In the genomic region with DNA sequence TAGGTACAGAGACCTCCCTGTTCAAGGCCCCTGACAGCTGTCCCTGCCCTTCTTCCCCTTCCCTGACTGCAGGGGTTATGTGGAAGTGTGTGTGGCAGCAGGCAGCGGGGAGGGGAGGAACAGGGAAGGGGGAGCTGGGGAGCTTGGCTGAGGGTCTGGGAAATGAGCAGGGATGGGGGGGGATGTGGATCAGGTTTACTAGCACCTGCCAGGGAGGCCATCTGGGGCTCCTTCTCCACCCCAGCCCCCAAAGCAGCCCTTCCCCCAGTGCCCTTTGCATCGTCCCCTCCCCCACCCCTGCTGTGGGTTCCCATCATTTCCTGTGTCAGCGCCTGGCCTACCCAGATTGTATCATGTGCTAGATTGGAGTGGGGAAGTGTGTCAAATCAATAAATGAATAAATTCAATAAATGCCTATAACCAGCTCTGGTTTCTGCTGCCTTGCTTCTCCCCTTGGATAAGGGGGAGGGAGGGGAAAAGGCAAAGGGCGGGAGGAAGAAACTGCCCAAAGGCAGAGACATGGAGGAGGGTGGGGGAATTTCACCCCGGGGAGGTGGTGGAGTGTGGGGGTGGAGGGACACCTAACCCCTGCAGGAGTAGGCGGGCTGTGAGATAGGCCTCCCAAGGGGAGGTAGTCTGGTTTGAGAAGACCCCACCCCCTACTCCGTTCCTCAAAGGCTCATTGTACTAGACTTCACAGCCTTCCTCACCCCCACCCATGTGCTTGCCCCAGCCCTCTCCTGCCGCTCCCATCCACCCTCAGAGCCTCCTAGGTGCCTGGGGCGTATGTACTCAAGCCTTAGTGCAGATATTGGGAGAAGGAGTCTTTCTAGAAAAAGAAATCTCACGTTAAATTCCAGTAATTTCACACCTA, we compare ENCODE assay signal across 8 cellular contexts. TPM values are rescaled to one million over a fixed set of nuclear protein-coding genes. Genes with fewer than 3 reads are reported as not detected.
A peak's percentile ranks its signal among the peaks of the same experiment; 100 is the strongest.
DNase-seq lines count a peak whose midpoint lies in the region; ATAC-seq and TF ChIP-seq lines count a peak whose summit lies in the region.

No MANE protein-coding gene starts in this region.

- no peaks in the 10 kb centered on the region for H3K9me3 Mint-ChIP-seq in T-cell
- peaks cover 0 to 15% (median 0%) of the 10 kb centered on the region in 5 experiments for H3K9me3 Mint-ChIP-seq in brain
- no peaks in the 10 kb centered on the region for H3K9me3 Mint-ChIP-seq in natural killer cell treated with Interleukin-12 subunit alpha and Interleukin-12 subunit beta and Interleukin-15 and Interleukin-18, amount 100 ng/mL, for 72 hours

- peaks cover 71 to 100% (median 95%) of the 10 kb centered on the region in 11 experiments for H3K27me3 ChIP-seq in BLaER1 treated with 17β-estradiol and CSF1 and Interleukin-3, amounts not matched to agents 10 nM and 100 nM
- H3K27me3 ChIP-seq in H7 (ENCODE audit: control insufficient read depth, insufficient read depth, low read length): no peaks in the 10 kb centered on the region

- H3K27me3 Mint-ChIP-seq in T-cell: no peaks in the 10 kb centered on the region
- H3K27me3 Mint-ChIP-seq in brain: no peaks in the 10 kb centered on the region
- peaks cover 0 to 10% of the 10 kb centered on the region in 2 donors for H3K27me3 Mint-ChIP-seq in natural killer cell treated with Interleukin-12 subunit alpha and Interleukin-12 subunit beta and Interleukin-15 and Interleukin-18, amount 100 ng/mL, for 72 hours

- H3K4me2 ChIP-seq in BLaER1 treated with 17β-estradiol and CSF1 and Interleukin-3, amounts not matched to agents 10 nM and 100 nM: peak overlapping the region; percentile 43 to 89 (median 81)

- peak overlapping the region; percentile 52 to 79 (median 72); a peak in 19 of 22 replicates for H3K9ac ChIP-seq in BLaER1 treated with 17β-estradiol and CSF1 and Interleukin-3, amounts not matched to agents 10 nM and 100 nM

- no peaks in the 10 kb centered on the region for H3K9me3 ChIP-seq in BLaER1 treated with 17β-estradiol and CSF1 and Interleukin-3, amounts not matched to agents 10 nM and 100 nM (replicated peaks in 1 of 11)

- peak overlapping the region; percentile 53 to 80 (median 65) for H3K4me3 Mint-ChIP-seq in T-cell
- H3K4me3 Mint-ChIP-seq in brain: peak overlapping the region in 3 of 5 experiments; percentile 37 to 62 (median 44)
- H3K4me3 Mint-ChIP-seq in natural killer cell treated with Interleukin-12 subunit alpha and Interleukin-12 subunit beta and Interleukin-15 and Interleukin-18, amount 100 ng/mL, for 72 hours: peak overlapping the region; percentile 90

- TF ChIP-seq CTCF in brain (conservative IDR thresholded peaks at IDR 0.05): no peak

- H3K4me1 Mint-ChIP-seq in T-cell (peaks cover 85 to 92% (median 91%) of the 10 kb centered on the region in 3 donors), brain (peaks cover 48% of the 10 kb centered on the region)
- peaks cover 53 to 69% of the 10 kb centered on the region in 2 donors for H3K4me1 Mint-ChIP-seq in natural killer cell treated with Interleukin-12 subunit alpha and Interleukin-12 subunit beta and Interleukin-15 and Interleukin-18, amount 100 ng/mL, for 72 hours (ENCODE audit: low read depth in 2 of 2)

- peak overlapping the region; percentile 70 to 88 (median 85); a peak in 21 of 22 replicates for H3K27ac ChIP-seq in BLaER1 treated with 17β-estradiol and CSF1 and Interleukin-3, amounts not matched to agents 10 nM and 100 nM

- H3K36me3 Mint-ChIP-seq in T-cell: peaks cover 23% of the 10 kb centered on the region
- H3K36me3 Mint-ChIP-seq in brain: no peaks in the 10 kb centered on the region
- peaks cover 11% of the 10 kb centered on the region for H3K36me3 Mint-ChIP-seq in natural killer cell treated with Interleukin-12 subunit alpha and Interleukin-12 subunit beta and Interleukin-15 and Interleukin-18, amount 100 ng/mL, for 72 hours

- ATAC-seq in T-cell (replicated peaks in 1 of 4): peak; percentile 38 to 65 (median 44)
- peak; percentile 72 to 77 for ATAC-seq in natural killer cell treated with Interleukin-12 subunit alpha and Interleukin-12 subunit beta and Interleukin-15 and Interleukin-18, amount 100 ng/mL, for 72 hours
- no peak for ATAC-seq in GM21367 (IDR thresholded peaks at IDR 0.05; ENCODE audit: unreplicated experiment)

- H3K4me1 ChIP-seq in BLaER1 treated with 17β-estradiol and CSF1 and Interleukin-3, amounts not matched to agents 10 nM and 100 nM: peaks cover 68 to 90% (median 82%) of the 10 kb centered on the region in 10 experiments

- CTCF ChIA-PET in T-cell (lab: Charles Lee): interaction anchor here (0.6 to 4.5 kb wide), 4 partner anchors 8 to 40 kb away, joined by 3 to 37 read pairs (median 16); a partner anchor contains a TSS

- peak overlapping the region; percentile 90 to 97 for H3K27ac Mint-ChIP-seq in T-cell
- peak overlapping the region in 4 of 5 experiments; percentile 69 to 91 (median 87) for H3K27ac Mint-ChIP-seq in brain
- H3K27ac Mint-ChIP-seq in natural killer cell treated with Interleukin-12 subunit alpha and Interleukin-12 subunit beta and Interleukin-15 and Interleukin-18, amount 100 ng/mL, for 72 hours: peak overlapping the region; percentile 87 to 91

- H3K4me3 ChIP-seq in BLaER1 treated with 17β-estradiol and CSF1 and Interleukin-3, amounts not matched to agents 10 nM and 100 nM: peak overlapping the region in 8 of 10 experiments; percentile 25 to 57 (median 49); a peak in 15 of 20 replicates
- H3K4me3 ChIP-seq in H7 (ENCODE audit: insufficient read depth, low read depth, low read length): no peak overlapping the region

- POLR2A ChIA-PET in T-cell (lab: Charles Lee): interaction anchor here (0.7 to 3.3 kb wide), 5 partner anchors 8 to 26 kb away, joined by 3 to 28 read pairs (median 4); a partner anchor contains a TSS

- DNase-seq in H7: peak; percentile 77
- DNase-seq in T-cell: peak in 33 of 34 experiments; percentile 29 to 70 (median 56)
- DNase-seq in natural killer cell treated with Interleukin-12 subunit alpha and Interleukin-12 subunit beta and Interleukin-15 and Interleukin-18, amount 100 ng/mL, for 72 hours (ENCODE audit: low spot score): peak; percentile 69
- DNase-seq in NAMALWA (ENCODE audit: low spot score): no peak
- no peak for DNase-seq in GOT3 (lab: John Stamatoyannopoulos, UW)

- peaks cover 0 to 11% (median 0%) of the 10 kb centered on the region in 11 experiments; a peak in 3 of 22 replicates for H4K20me1 ChIP-seq in BLaER1 treated with 17β-estradiol and CSF1 and Interleukin-3, amounts not matched to agents 10 nM and 100 nM

- no peaks in the 10 kb centered on the region for H3K36me3 ChIP-seq in BLaER1 treated with 17β-estradiol and CSF1 and Interleukin-3, amounts not matched to agents 10 nM and 100 nM
- no peaks in the 10 kb centered on the region; the same call in 1 of the 2 replicates for H3K36me3 ChIP-seq in H7 (replicated peaks; ENCODE audit: control insufficient read depth, insufficient read depth, low read length)

RNA-seq across cellular contexts. Expression of a gene that starts 3.2 kb away (rescaled TPM):
- total RNA-seq in H7 (2014; rRNA removed; shearing (Covaris generic)): 3.8 TPM in 1 of 2 replicates, not detected in the other
- total RNA-seq in T-cell: 10 to 100 TPM; 33.8 to 86.6 (median 39.6) TPM
- not detected for polyA plus RNA-seq in brain (ENCODE audit: insufficient read depth, low read depth, low replicate concordance)
- total RNA-seq in natural killer cell treated with Interleukin-12 subunit alpha and Interleukin-12 subunit beta and Interleukin-15 and Interleukin-18, amount 100 ng/mL, for 72 hours: 10 to 100 TPM; 18.0 to 28.1 TPM

RNA-seq across cellular contexts. Expression of a gene that starts 7.7 kb away (rescaled TPM):
- 15.4 and 18.6 TPM in 2 replicates for total RNA-seq in H7 (2014; rRNA removed; shearing (Covaris generic))
- 10 to 100 TPM; 30.4 to 45.9 (median 38.1) TPM for total RNA-seq in T-cell
- polyA plus RNA-seq in brain (ENCODE audit: insufficient read depth, low read depth, low replicate concordance): 41.8 TPM
- total RNA-seq in natural killer cell treated with Interleukin-12 subunit alpha and Interleukin-12 subunit beta and Interleukin-15 and Interleukin-18, amount 100 ng/mL, for 72 hours: 10 to 100 TPM; 10.0 to 20.6 TPM

RNA-seq across cellular contexts. Expression of a gene that starts 8.0 kb away (rescaled TPM):
- total RNA-seq in H7 (2014; rRNA removed; shearing (Covaris generic)): not detected in 2 replicates
- total RNA-seq in T-cell: 100 to 1,000 TPM; 285 to 380 (median 312) TPM
- polyA plus RNA-seq in brain (ENCODE audit: insufficient read depth, low read depth, low replicate concordance): 1.6 TPM
- 100 to 1,000 TPM; 241 to 512 TPM for total RNA-seq in natural killer cell treated with Interleukin-12 subunit alpha and Interleukin-12 subunit beta and Interleukin-15 and Interleukin-18, amount 100 ng/mL, for 72 hours

RNA-seq across cellular contexts. Expression of a gene that starts 15.0 kb away (rescaled TPM):
- 19.0 and 24.1 TPM in 2 replicates for total RNA-seq in H7 (2014; rRNA removed; shearing (Covaris generic))
- total RNA-seq in T-cell: 10 to 100 TPM; 63.8 to 78.3 (median 72.0) TPM
- 38.0 TPM for polyA plus RNA-seq in brain (ENCODE audit: insufficient read depth, low read depth, low replicate concordance)
- 10 to 100 TPM; 68.5 to 72.9 TPM for total RNA-seq in natural killer cell treated with Interleukin-12 subunit alpha and Interleukin-12 subunit beta and Interleukin-15 and Interleukin-18, amount 100 ng/mL, for 72 hours

RNA-seq across cellular contexts. Expression of a gene that starts 35.2 kb away (rescaled TPM):
- 66.3 and 85.8 TPM in 2 replicates for total RNA-seq in H7 (2014; rRNA removed; shearing (Covaris generic))
- 10 to 100 TPM; 29.6 to 42.5 (median 33.1) TPM for total RNA-seq in T-cell
- polyA plus RNA-seq in brain (ENCODE audit: insufficient read depth, low read depth, low replicate concordance): 74.8 TPM
- 10 to 100 TPM; 43.3 to 51.8 TPM for total RNA-seq in natural killer cell treated with Interleukin-12 subunit alpha and Interleukin-12 subunit beta and Interleukin-15 and Interleukin-18, amount 100 ng/mL, for 72 hours

Comparison
In these comparisons a context has a peak if more than half of its experiments do, and no peak if none do; other contexts are left out.
1. DNase-seq: peak in H7 (single experiment), T-cell (33 of 34) and natural killer cell treated with Interleukin-12 subunit alpha and Interleukin-12 subunit beta and Interleukin-15 and Interleukin-18, amount 100 ng/mL, for 72 hours (single experiment); none in NAMALWA (single experiment) and GOT3 (single experiment).
2. RNA of a gene that starts 8.0 kb away (total RNA-seq): 241 to 512 TPM in natural killer cell treated with Interleukin-12 subunit alpha and Interleukin-12 subunit beta and Interleukin-15 and Interleukin-18, amount 100 ng/mL, for 72 hours and 285 to 380 TPM in T-cell; not detected in H7; every median in the first group is over 100 times any median in the second.
3. Peak in every context shown above with its lines, with median percentiles within 50 percentile points of each other: H3K27ac Mint-ChIP-seq and H3K4me3 Mint-ChIP-seq.